ENCODE assay signal across 1 cellular context in genomic region chr3:113697192-113698090, GRCh38.
TF ChIP-seq lines count a peak whose summit lies in the region.

No MANE protein-coding gene starts in this region.

TF ChIP-seq in GM12878, 131 proteins besides CTCF, POLR2A, EP300 and RAD21 (continued from another document):
- 0 out of 2 replicates have a peak, but pooled peaks have one; percentile 29 for TF ChIP-seq SMARCA5 (IDR thresholded peaks at IDR 0.05)
- peak; percentile 22; the same call in 1 of the 2 replicates for TF ChIP-seq BACH1 (IDR thresholded peaks at IDR 0.05; ENCODE audit: borderline replicate concordance)
- peak; percentile 42; the same call in 1 of the 2 replicates for TF ChIP-seq IKZF1 (conservative IDR thresholded peaks at IDR 0.05)
- peak; percentile 44 to 46; a peak in 1 of 4 replicates for TF ChIP-seq IKZF2 (IDR thresholded peaks at IDR 0.05)
- TF ChIP-seq ZNF207 (IDR thresholded peaks at IDR 0.05; ENCODE audit: borderline replicate concordance), result peak; percentile 74; the same call in 1 of the 2 replicates
TF ChIP-seq in GM12878: peak in this region for 10.
